27 cellular contexts compared by ENCODE assay signal in the genomic region with DNA sequence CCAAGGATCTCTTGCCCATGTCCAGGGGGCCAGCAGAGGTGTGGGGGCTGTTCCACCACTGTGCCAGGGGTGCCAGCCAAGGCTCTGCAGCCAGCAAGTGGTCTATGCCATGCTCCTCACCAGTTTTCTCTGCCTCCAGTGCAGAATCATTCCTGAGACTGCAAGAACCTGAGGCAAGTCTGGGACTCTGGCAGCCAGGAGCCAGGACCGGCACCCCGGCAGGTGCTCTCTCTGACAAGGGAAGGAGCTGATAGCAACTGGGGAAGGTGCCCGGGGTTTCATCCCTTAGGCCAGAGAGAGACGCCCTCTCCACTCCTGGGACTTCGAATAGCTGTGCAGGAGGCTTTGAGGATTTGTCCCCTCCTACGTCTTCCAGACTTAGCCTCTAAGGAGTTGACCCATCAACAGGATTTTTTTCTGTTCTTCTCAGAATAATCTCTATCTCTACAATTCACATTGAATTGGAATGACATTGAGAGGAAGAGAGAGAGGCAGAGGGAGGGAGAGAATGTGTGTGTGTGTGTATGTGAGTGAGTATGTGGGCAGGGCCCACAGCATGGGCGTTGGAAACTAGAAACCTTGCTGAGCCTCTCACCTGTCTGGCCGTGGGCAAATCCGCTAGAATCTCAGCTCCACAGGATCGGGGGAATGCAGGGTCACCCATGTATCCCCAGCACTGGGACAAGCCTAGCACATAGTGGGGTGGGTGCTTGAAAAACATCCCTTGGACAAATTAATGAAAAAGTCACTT.
"Had no signal": no experiment of that assay in that cellular context is flagged by ENCODE, and none has a peak within 500 bp of the region (broad histone marks: within the 10 kb centered on the region; RNA-seq: fewer than 3 reads in every experiment).

No MANE protein-coding gene starts in this region.

- H3K4me3 Mint-ChIP-seq: immature natural killer cell; naive thymus-derived CD8-positive, alpha-beta T cell; nephron; neural crest cell; stimulated activated naive B cell treated with anti-CD40 and anti-IgM and Interleukin-4, amounts not matched to agents 10 μg/mL and 1 μg/mL and 100 μg/mL, for 72 hours had no signal

- H3K27ac ChIP-seq: left lung, lower lobe of right lung, neutrophil, ovary, right atrium auricular region, right lobe of liver, stomach, testis, thyroid gland, transverse colon, upper lobe of left lung had no signal

- H3K36me3 ChIP-seq: left lung, lower lobe of right lung, neutrophil, ovary, right atrium auricular region, right lobe of liver, stomach, thyroid gland, transverse colon, upper lobe of left lung had no signal

- H3K4me3 ChIP-seq: left lung, lower lobe of right lung, ovary, right atrium auricular region, right lobe of liver, smooth muscle cell, stomach, testis, thyroid gland, transverse colon, upper lobe of left lung had no signal

- H3K36me3 Mint-ChIP-seq: immature natural killer cell; naive thymus-derived CD8-positive, alpha-beta T cell had no signal

- H3K27me3 ChIP-seq: left lung, ovary, right atrium auricular region, right lobe of liver, stomach, testis, thyroid gland, transverse colon, upper lobe of left lung had no signal

- H3K9me3 Mint-ChIP-seq: immature natural killer cell; naive thymus-derived CD8-positive, alpha-beta T cell; nephron had no signal

- ATAC-seq: left lung; lower lobe of right lung; naive thymus-derived CD8-positive, alpha-beta T cell; right lobe of liver; stimulated activated naive B cell treated with anti-CD40 and anti-IgM and Interleukin-4, amounts not matched to agents 10 μg/mL and 1 μg/mL and 100 μg/mL, for 72 hours; stimulated activated naive CD8-positive, alpha-beta T cell treated with anti-CD3 and anti-CD28 coated beads, Interleukin-15, Interleukin-2, amounts not matched to agents 100 U/mL and 50 U/mL, for 24 hours had no signal

- DNase-seq: hypothalamus; immature natural killer cell; kidney; left colon; lower lobe of right lung; mammary epithelial cell; mesenchymal stem cell; occipital lobe; ovary; right lobe of liver; stimulated activated CD4-positive, alpha-beta T cell treated with anti-CD3 and anti-CD28 coated beads, Interleukin-2, amount 100 ng/mL, for 24 hours; stimulated activated CD4-positive, alpha-beta T cell treated with anti-CD3 and anti-CD28 coated beads, Interleukin-4, amount 100 ng/mL, for 1 hour; stimulated activated naive B cell treated with anti-CD40 and anti-IgM and Interleukin-4, amounts not matched to agents 10 μg/mL and 1 μg/mL and 100 μg/mL, for 72 hours; stimulated activated naive CD8-positive, alpha-beta T cell treated with anti-CD3 and anti-CD28 coated beads, Interleukin-15, Interleukin-2, amounts not matched to agents 100 U/mL and 50 U/mL, for 24 hours; stomach; testis; thyroid gland; transverse colon; upper lobe of left lung had no signal

- H3K4me1 Mint-ChIP-seq: immature natural killer cell; naive thymus-derived CD8-positive, alpha-beta T cell had no signal

- H3K4me2 ChIP-seq: smooth muscle cell had no signal

- H3K4me1 ChIP-seq: lower lobe of right lung, right lobe of liver, testis had no signal

- H3K9me3 ChIP-seq: left lung, lower lobe of right lung, neutrophil, ovary, right atrium auricular region, right lobe of liver, stomach, testis, thyroid gland, transverse colon, upper lobe of left lung had no signal

- H3K27ac Mint-ChIP-seq: immature natural killer cell; nephron; progenitor cell of endocrine pancreas; stimulated activated naive B cell treated with anti-CD40 and anti-IgM and Interleukin-4, amounts not matched to agents 10 μg/mL and 1 μg/mL and 100 μg/mL, for 72 hours had no signal
